Comparison of ENCODE assay signal across 38 cellular contexts in genomic region chr9:878239-878638, GRCh38. TPM values are rescaled to one million over a fixed set of nuclear protein-coding genes. Genes with fewer than 3 reads are reported as not detected.
"Had no signal": no experiment of that assay in that cellular context is flagged by ENCODE, and none has a peak within 500 bp of the region (broad histone marks: within the 10 kb centered on the region; RNA-seq: fewer than 3 reads in every experiment).

No MANE protein-coding gene starts in this region.

- DNase-seq: activated CD4-positive, alpha-beta T cell treated with anti-CD3 and anti-CD28 coated beads for 36 hours; activated CD4-positive, alpha-beta T cell treated with anti-CD3 and anti-CD28 coated beads, Interleukin-2, amount 10 ng/mL, durations not matched to agents 7 days and 5 days; activated CD4-positive, alpha-beta T cell treated with anti-CD3 and anti-CD28 coated beads, Interleukin-2, amount 50 U/mL, for 48 hours; activated CD8-positive, alpha-beta T cell treated with anti-CD3 and anti-CD28 coated beads, Interleukin-2, amount 10 ng/mL, durations not matched to agents 7 days and 5 days; activated gamma-delta T cell; activated naive CD4-positive, alpha-beta T cell treated with Interleukin-2 at 50 U/mL for 16 hours; activated naive CD8-positive, alpha-beta T cell treated with anti-CD3 and anti-CD28 coated beads, Interleukin-2, amount 10 ng/mL, durations not matched to agents 7 days and 5 days; activated T-cell treated with anti-CD3 and anti-CD28 coated beads, Interleukin-2, amount 50 U/mL, for 24 hours; amygdala; IMR-90; NCI-H1092 treated with DMSO at 0.1 percent for 48 hours; NCI-H1417; NCI-H146; NCI-H187; NCI-H2081; NCI-H2171 treated with DMSO at 0.1 percent for 48 hours; NCI-H2227 treated with DMSO at 0.1 percent for 48 hours; NCI-H446; NCI-H524; NCI-H69; NCI-H82; NK-92 treated with Interleukin-12 subunit alpha and Interleukin-12 subunit beta, amount 100 ng/mL, for 24 hours; PC-3; Peyer's patch; RPMI8226; SHP77; SJCRH30 had no signal

- H3K4me3 ChIP-seq: ascending aorta, cardiac muscle cell, K562, Peyer's patch, SJCRH30, SK-N-MC had no signal

- H3K9me3 Mint-ChIP-seq: activated CD4-positive, alpha-beta T cell treated with anti-CD3 and anti-CD28 coated beads, Interleukin-2, amount 10 ng/mL, durations not matched to agents 7 days and 5 days; activated naive CD4-positive, alpha-beta T cell treated with anti-CD3 and anti-CD28 coated beads, Interleukin-2, amount 50 U/mL, for 24 hours; activated T-cell treated with anti-CD3 and anti-CD28 coated beads, Interleukin-2, amount 50 U/mL, for 24 hours; activated T-helper 2 cell treated with anti-CD3 and anti-CD28 coated beads, Interferon-gamma antibody, Interleukin-2, Interleukin-4, amounts not matched to agents 10 μg/mL and 5 μg/mL and 100 μg/mL, durations not matched to agents 14 hours and 24 hours and 36 hours; T-helper 1 cell treated with Interleukin-12 subunit alpha and Interleukin-12 subunit beta and Interleukin-4 antibody, amounts not matched to agents 30 μg/mL and 1 μg/mL, for 36 hours; T-helper 2 cell treated with Interferon-gamma antibody and Interleukin-4, amounts not matched to agents 5 μg/mL and 100 μg/mL, for 36 hours; WTC11 had no signal

- H3K4me1 ChIP-seq: ascending aorta, Peyer's patch, SJCRH30 had no signal

- H3K9me3 ChIP-seq: ascending aorta, Peyer's patch, SJCRH30 had no signal

- H3K4me3 Mint-ChIP-seq: activated CD4-positive, alpha-beta T cell treated with anti-CD3 and anti-CD28 coated beads for 36 hours; activated CD4-positive, alpha-beta T cell treated with anti-CD3 and anti-CD28 coated beads, Interleukin-2, amount 10 ng/mL, durations not matched to agents 7 days and 5 days; activated CD8-positive, alpha-beta T cell treated with anti-CD3 and anti-CD28 coated beads, Interleukin-2, amount 10 ng/mL, durations not matched to agents 7 days and 5 days; activated naive CD4-positive, alpha-beta T cell treated with anti-CD3 and anti-CD28 coated beads, Interleukin-2, amount 50 U/mL, for 24 hours; activated naive CD8-positive, alpha-beta T cell treated with anti-CD3 and anti-CD28 coated beads, Interleukin-2, amount 10 ng/mL, durations not matched to agents 7 days and 5 days; activated T-cell treated with anti-CD3 and anti-CD28 coated beads, Interleukin-2, amount 50 U/mL, for 24 hours; T-helper 1 cell treated with Interleukin-12 subunit alpha and Interleukin-12 subunit beta and Interleukin-4 antibody, amounts not matched to agents 30 μg/mL and 1 μg/mL, for 36 hours; T-helper 2 cell treated with Interferon-gamma antibody and Interleukin-4, amounts not matched to agents 5 μg/mL and 100 μg/mL, for 36 hours; WTC11 had no signal

- ATAC-seq: activated CD4-positive, alpha-beta T cell treated with anti-CD3 and anti-CD28 coated beads for 36 hours; activated CD4-positive, CD25-positive, alpha-beta regulatory T cell treated with anti-CD3 and anti-CD28 coated beads, Interleukin-2, amount 50 U/mL, for 24 hours; activated CD8-positive, alpha-beta T cell treated with anti-CD3 and anti-CD28 coated beads, Interleukin-2, amount 10 ng/mL, durations not matched to agents 7 days and 5 days; K562; PC-3; WTC11 had no signal

- H3K27ac Mint-ChIP-seq: activated CD4-positive, alpha-beta T cell treated with anti-CD3 and anti-CD28 coated beads for 36 hours; activated CD4-positive, alpha-beta T cell treated with anti-CD3 and anti-CD28 coated beads, Interleukin-2, amount 10 ng/mL, durations not matched to agents 7 days and 5 days; activated CD8-positive, alpha-beta T cell treated with anti-CD3 and anti-CD28 coated beads, Interleukin-2, amount 10 ng/mL, durations not matched to agents 7 days and 5 days; activated naive CD4-positive, alpha-beta T cell treated with anti-CD3 and anti-CD28 coated beads, Interleukin-2, amount 50 U/mL, for 24 hours; activated naive CD8-positive, alpha-beta T cell treated with anti-CD3 and anti-CD28 coated beads, Interleukin-2, amount 10 ng/mL, durations not matched to agents 7 days and 5 days; activated T-cell treated with anti-CD3 and anti-CD28 coated beads, Interleukin-2, amount 50 U/mL, for 24 hours; activated T-helper 2 cell treated with anti-CD3 and anti-CD28 coated beads, Interferon-gamma antibody, Interleukin-2, Interleukin-4, amounts not matched to agents 10 μg/mL and 5 μg/mL and 100 μg/mL, durations not matched to agents 14 hours and 24 hours and 36 hours; T-helper 1 cell treated with Interleukin-12 subunit alpha and Interleukin-12 subunit beta and Interleukin-4 antibody, amounts not matched to agents 30 μg/mL and 1 μg/mL, for 36 hours; T-helper 2 cell treated with Interferon-gamma antibody and Interleukin-4, amounts not matched to agents 5 μg/mL and 100 μg/mL, for 36 hours; WTC11 had no signal

- H3K36me3 Mint-ChIP-seq: activated naive CD4-positive, alpha-beta T cell treated with anti-CD3 and anti-CD28 coated beads, Interleukin-2, amount 50 U/mL, for 24 hours; activated naive CD8-positive, alpha-beta T cell treated with anti-CD3 and anti-CD28 coated beads, Interleukin-2, amount 10 ng/mL, durations not matched to agents 7 days and 5 days; WTC11 had no signal

- H3K36me3 ChIP-seq: ascending aorta, cardiac muscle cell, Peyer's patch, SJCRH30 had no signal

- H3K4me1 Mint-ChIP-seq: activated CD4-positive, alpha-beta T cell treated with anti-CD3 and anti-CD28 coated beads for 36 hours; activated naive CD4-positive, alpha-beta T cell treated with anti-CD3 and anti-CD28 coated beads, Interleukin-2, amount 50 U/mL, for 24 hours had no signal

- H3K27ac ChIP-seq: ascending aorta, cardiac muscle cell, Peyer's patch, SJCRH30, SK-N-MC had no signal

- H3K27me3 ChIP-seq: ascending aorta, Peyer's patch, SJCRH30 had no signal

RNA-seq across cellular contexts. Expression of gene DMRT1, which starts 36.7 kb away (rescaled TPM):
- total RNA-seq: activated CD4-positive, alpha-beta T cell treated with anti-CD3 and anti-CD28 coated beads for 36 hours; activated CD4-positive, alpha-beta T cell treated with anti-CD3 and anti-CD28 coated beads, Interleukin-2, amount 10 ng/mL, durations not matched to agents 7 days and 5 days; activated CD8-positive, alpha-beta T cell treated with anti-CD3 and anti-CD28 coated beads, Interleukin-2, amount 10 ng/mL, durations not matched to agents 7 days and 5 days; activated naive CD8-positive, alpha-beta T cell treated with anti-CD3 and anti-CD28 coated beads, Interleukin-2, amount 10 ng/mL, durations not matched to agents 7 days and 5 days; activated T-helper 2 cell treated with anti-CD3 and anti-CD28 coated beads, Interferon-gamma antibody, Interleukin-2, Interleukin-4, amounts not matched to agents 10 μg/mL and 5 μg/mL and 100 μg/mL, durations not matched to agents 14 hours and 24 hours and 36 hours; ascending aorta; cardiac muscle cell; IMR-90; K562; M059J; Peyer's patch; SJCRH30; WTC11 had no signal
